ENCODE assay signal across 17 cellular contexts in genomic region chr2:39381653-39382052, GRCh38. TPM values are rescaled to one million over a fixed set of nuclear protein-coding genes. Genes with fewer than 3 reads are reported as not detected.
DNase-seq lines count a peak whose midpoint lies in the region; ATAC-seq and TF ChIP-seq lines count a peak whose summit lies in the region.
"Had no signal": no experiment of that assay in that cellular context is flagged by ENCODE, and none has a peak within 500 bp of the region (broad histone marks: within the 10 kb centered on the region; RNA-seq: fewer than 3 reads in every experiment).

No MANE protein-coding gene starts in this region.

- no peaks in the 10 kb centered on the region for H3K9me3 Mint-ChIP-seq in Caco-2 (ENCODE audit: unreplicated experiment)
- peaks cover 8% of the 10 kb centered on the region for H3K9me3 Mint-ChIP-seq in nephron
- no peaks in the 10 kb centered on the region for H3K9me3 Mint-ChIP-seq in immature natural killer cell

- ATAC-seq in heart right ventricle (peak in 7 of 8 donors; percentile 35 to 59 (median 53)), HG02798 (IDR thresholded peaks at IDR 0.05; ENCODE audit: poor library complexity, unreplicated experiment) (no peak)
- ATAC-seq: GM12878, lower lobe of right lung had no signal

- H3K36me3 ChIP-seq in Caco-2 (ENCODE audit: control insufficient read depth, insufficient read depth, low read length) (no peaks in the 10 kb centered on the region), HUES6 (ENCODE audit: control insufficient read depth, insufficient read depth, low read length) (peaks cover under 1% of the 10 kb centered on the region; the same call in 1 of the 2 replicates), heart right ventricle (peaks cover 0 to 8% (median 0%) of the 10 kb centered on the region in 9 donors)
- H3K36me3 ChIP-seq: lower lobe of right lung had no signal

- no peak overlapping the region for H3K9ac ChIP-seq in HUES6 (ENCODE audit: low read length)

- H3K27me3 Mint-ChIP-seq in Caco-2 (ENCODE audit: insufficient read depth, unreplicated experiment) (no peaks in the 10 kb centered on the region), nephron (ENCODE audit: low read depth) (no peaks in the 10 kb centered on the region), immature natural killer cell (ENCODE audit: low read depth in 3 of 3) (peaks cover 0 to 2% (median 0%) of the 10 kb centered on the region in 3 donors)
- H3K27me3 Mint-ChIP-seq: activated naive CD8-positive, alpha-beta T cell treated with anti-CD3 and anti-CD28 coated beads for 36 hours had no signal

- H3K36me3 Mint-ChIP-seq in Caco-2 (ENCODE audit: insufficient read depth, unreplicated experiment) (peaks cover 12% of the 10 kb centered on the region), nephron (ENCODE audit: low read depth) (peaks cover 25% of the 10 kb centered on the region), immature natural killer cell (no peaks in the 10 kb centered on the region)

- peak overlapping the region; percentile 46 for H3K27ac Mint-ChIP-seq in Caco-2 (ENCODE audit: unreplicated experiment)
- peak overlapping the region; percentile 1 to 66 (median 11) for H3K27ac Mint-ChIP-seq in nephron
- peak overlapping the region in 1 of 6 donors; percentile 3 for H3K27ac Mint-ChIP-seq in immature natural killer cell
- H3K27ac Mint-ChIP-seq: activated naive CD8-positive, alpha-beta T cell treated with anti-CD3 and anti-CD28 coated beads for 36 hours had no signal

- 0 out of 2 replicates have a peak, but pooled peaks cover 4% of the 10 kb centered on the region for H3K4me1 ChIP-seq in Caco-2
- H3K4me1 ChIP-seq in HUES6 (ENCODE audit: control insufficient read depth, insufficient read depth, low read length) = peaks cover 20% of the 10 kb centered on the region
- H3K4me1 ChIP-seq in heart right ventricle = peaks cover 2 to 67% (median 56%) of the 10 kb centered on the region in 9 donors

- H3K4me1 Mint-ChIP-seq in Caco-2 (ENCODE audit: low read depth, unreplicated experiment) = peaks cover 7% of the 10 kb centered on the region
- peaks cover 28% of the 10 kb centered on the region for H3K4me1 Mint-ChIP-seq in nephron
- H3K4me1 Mint-ChIP-seq in immature natural killer cell = peaks cover 8 to 29% of the 10 kb centered on the region in 2 donors

- DNase-seq in Caco-2 (no peak), heart right ventricle (no peak), immature natural killer cell (no peak), GDM1 (lab: John Stamatoyannopoulos, UW) (no peak), caudate nucleus (lab: John Stamatoyannopoulos, UW) (no peak)
- DNase-seq: activated CD4-positive, alpha-beta T cell treated with anti-CD3 and anti-CD28 coated beads for 4 hours; activated naive CD8-positive, alpha-beta T cell treated with anti-CD3 and anti-CD28 coated beads for 36 hours; activated T-cell treated with anti-CD3 and anti-CD28 coated beads for 4 hours; effector memory CD4-positive, alpha-beta T cell; lower lobe of right lung; stimulated activated naive CD4-positive, alpha-beta T cell; T1000 had no signal

- no TSS peak for BruUV-seq in Caco-2 (replicated peaks; lab: Mats Ljungman, UMichigan)

- H3K27ac ChIP-seq in HUES6 (ENCODE audit: low read depth, low read length) (peak overlapping the region; percentile 22; the same call in 1 of the 2 replicates), heart right ventricle (peak overlapping the region in 8 of 10 donors; percentile 10 to 61 (median 37)), caudate nucleus (ENCODE audit: low read depth, low read length) (no peak overlapping the region)
- H3K27ac ChIP-seq: lower lobe of right lung, skin epidermis had no signal

- intact Hi-C loops in Caco-2 (cut with micrococcal nuclease; ENCODE audit: unreplicated experiment) = no loop called here
- intact Hi-C loops in heart right ventricle (cut with DNase I) = loop anchor here in 8 of 10 donors (2.0 to 10.0 kb wide), 8 partner anchors 53 to 316 kb away; partner anchors contain the start of gene MAP4K3 (in 5 of the 8)

- TF ChIP-seq CTCF in Caco-2 (IDR thresholded peaks at IDR 0.05; ENCODE audit: insufficient read depth in 1 of 2, low read depth in 1 of 2, low read length in 1 of 2, severe bottlenecking in 1 of 2, unreplicated experiment in 1 of 2) = no peak
- TF ChIP-seq CTCF in heart right ventricle (IDR thresholded peaks at IDR 0.05) = peak in 2 of 9 donors; percentile 8 to 12
- TF ChIP-seq CTCF in nephron (IDR thresholded peaks at IDR 0.05; ENCODE audit: unreplicated experiment in 3 of 3) = no peak

- no peak overlapping the region for H3K4me3 Mint-ChIP-seq in Caco-2 (ENCODE audit: unreplicated experiment)
- no peak overlapping the region for H3K4me3 Mint-ChIP-seq in nephron
- no peak overlapping the region for H3K4me3 Mint-ChIP-seq in immature natural killer cell
- H3K4me3 Mint-ChIP-seq: activated naive CD8-positive, alpha-beta T cell treated with anti-CD3 and anti-CD28 coated beads for 36 hours had no signal

- WGBS in heart right ventricle, 2 donors = 57 to 62% methylated on average over 5 of the region's 5 CpGs

- H3K9me3 ChIP-seq in Caco-2 (no peaks in the 10 kb centered on the region), HUES6 (ENCODE audit: control insufficient read depth, insufficient read depth, low read depth, low read length) (peaks cover 3% of the 10 kb centered on the region; the same call in 1 of the 2 replicates), heart right ventricle (peaks cover 0 to 9% (median 0%) of the 10 kb centered on the region in 11 donors)
- H3K9me3 ChIP-seq: lower lobe of right lung had no signal

- no peak overlapping the region for H3K4me3 ChIP-seq in Caco-2 (ENCODE audit: low read depth, low read length)
- H3K4me3 ChIP-seq in HUES6 (ENCODE audit: low read depth, low read length) = no peak overlapping the region
- no peak overlapping the region for H3K4me3 ChIP-seq in heart right ventricle
- H3K4me3 ChIP-seq: GM12878, lower lobe of right lung, skin epidermis had no signal

- POLR2A ChIA-PET in Caco-2 (lab: Charles Lee) = no interaction called here

- CTCF ChIA-PET in Caco-2 (lab: Charles Lee) = no interaction called here

- H3K27me3 ChIP-seq in Caco-2 (replicated peaks; ENCODE audit: control insufficient read depth, insufficient read depth, low read length) (no peaks in the 10 kb centered on the region), HUES6 (ENCODE audit: control insufficient read depth, insufficient read depth, low read length) (no peaks in the 10 kb centered on the region), heart right ventricle (no peaks in the 10 kb centered on the region)

RNA-seq across cellular contexts. Expression of gene MAP4K3, which starts 55.4 kb away (rescaled TPM):
- 46.1 and 50.7 TPM in 2 replicates for total RNA-seq in Caco-2 (2022)
- 10 to 100 TPM; 27.6 to 49.0 (median 40.2) TPM for total RNA-seq in heart right ventricle
- polyA plus RNA-seq in heart right ventricle = 10 to 100 TPM in 1 of 2 donors, 1 to 10 TPM in 1; 8.1 to 41.5 TPM
- 1 to 10 TPM; 1.5 to 3.9 (median 2.8) TPM for polyA plus RNA-seq in immature natural killer cell
